In genomic region chr3:32706348-32707025, GRCh38 we compare ENCODE assay signal across 19 cellular contexts. TPM values are rescaled to one million over a fixed set of nuclear protein-coding genes. Genes with fewer than 3 reads are reported as not detected.
DNase-seq lines count a peak whose midpoint lies in the region; ATAC-seq lines count a peak whose summit lies in the region.
"Had no signal": no experiment of that assay in that cellular context is flagged by ENCODE, and none has a peak within 500 bp of the region (broad histone marks: within the 10 kb centered on the region; RNA-seq: fewer than 3 reads in every experiment).

No MANE protein-coding gene starts in this region.

- in situ Hi-C loops in GM23248 (cut with MboI): no loop called here

- H3K79me2 ChIP-seq in GM23248 (ENCODE audit: insufficient read depth): peaks cover 26% of the 10 kb centered on the region

- H4K20me1 ChIP-seq in GM23248 (ENCODE audit: insufficient read depth): no peaks in the 10 kb centered on the region

- peaks cover 10% of the 10 kb centered on the region for H3K4me1 Mint-ChIP-seq in memory B cell

- H3F3A ChIP-seq in GM23248 (ENCODE audit: insufficient read depth): peaks cover 15% of the 10 kb centered on the region; the same call in 1 of the 2 replicates

- H3K4me2 ChIP-seq in GM23248 (ENCODE audit: unreplicated experiment): no peak overlapping the region

- peak overlapping the region; percentile 20; the same call in 1 of the 2 replicates for H2AFZ ChIP-seq in GM23248

- WGBS in GM23248 (ENCODE audit: low coverage in 1 of 2, low lambda C conversion rate in 2 of 2, missing lambda C conversion rate in 2 of 2), 2 experiments: 41 to 44% methylated on average over 6 of the region's 6 CpGs

- H3K36me3 Mint-ChIP-seq in memory B cell: peaks cover 24% of the 10 kb centered on the region

- peak overlapping the region; percentile 45 for H3K27ac Mint-ChIP-seq in memory B cell
- H3K27ac Mint-ChIP-seq: activated T-helper 1 cell treated with anti-CD3 and anti-CD28 coated beads, Interleukin-12 subunit alpha, Interleukin-12 subunit beta, Interleukin-2, Interleukin-4 antibody, amounts not matched to agents 30 ng/mL and 10 ng/mL and 1 ng/mL, durations not matched to agents 14 hours and 24 hours and 36 hours; nephron had no signal

- peak overlapping the region; percentile 29; the same call in 1 of the 2 replicates for H3K27ac ChIP-seq in GM23248
- H3K27ac ChIP-seq: 22Rv1, C4-2B, dorsolateral prefrontal cortex, psoas muscle had no signal

- no peak overlapping the region for H3K4me3 Mint-ChIP-seq in memory B cell
- H3K4me3 Mint-ChIP-seq: activated T-helper 1 cell treated with anti-CD3 and anti-CD28 coated beads, Interleukin-12 subunit alpha, Interleukin-12 subunit beta, Interleukin-2, Interleukin-4 antibody, amounts not matched to agents 30 ng/mL and 10 ng/mL and 1 ng/mL, durations not matched to agents 14 hours and 24 hours and 36 hours; nephron had no signal

- H3K27me3 Mint-ChIP-seq in memory B cell: no peaks in the 10 kb centered on the region

- H3K9me2 ChIP-seq in GM23248 (ENCODE audit: insufficient read depth): no peaks in the 10 kb centered on the region

- no peaks in the 10 kb centered on the region for H3K27me3 ChIP-seq in GM23248 (replicated peaks; ENCODE audit: insufficient read depth)
- H3K27me3 ChIP-seq: dorsolateral prefrontal cortex had no signal

- ATAC-seq in memory B cell (ENCODE audit: low read depth) (no peak), left lobe of liver (no peak)
- ATAC-seq: psoas muscle had no signal

- H3K9me3 ChIP-seq in GM23248 (ENCODE audit: low read depth): no peaks in the 10 kb centered on the region
- H3K9me3 ChIP-seq: psoas muscle had no signal

- no peaks in the 10 kb centered on the region for H3K36me3 ChIP-seq in GM23248 (ENCODE audit: low read depth)

- H3K4me3 ChIP-seq in GM23248: no peak overlapping the region
- H3K4me3 ChIP-seq: dorsolateral prefrontal cortex, psoas muscle had no signal

- no peaks in the 10 kb centered on the region for H3K9me3 Mint-ChIP-seq in memory B cell
- H3K9me3 Mint-ChIP-seq: activated T-helper 1 cell treated with anti-CD3 and anti-CD28 coated beads, Interleukin-12 subunit alpha, Interleukin-12 subunit beta, Interleukin-2, Interleukin-4 antibody, amounts not matched to agents 30 ng/mL and 10 ng/mL and 1 ng/mL, durations not matched to agents 14 hours and 24 hours and 36 hours; nephron had no signal

- no peak overlapping the region for H3K9ac ChIP-seq in GM23248

- DNase-seq in NOMO-1 treated with dmso at 0.1 percent for 144 hours (lab: John Stamatoyannopoulos, UW; ENCODE audit: unreplicated experiment) (peak; percentile 8), NOMO-1 treated with DMSO at 0.1 percent for 48 hours (lab: John Stamatoyannopoulos, UW; ENCODE audit: unreplicated experiment) (no peak), GM23248 (peak; percentile 27), astrocyte of the hippocampus (ENCODE audit: low read depth, low spot score) (peak; percentile 53), memory B cell (ENCODE audit: low spot score in 2 of 2) (no peak), islet precursor cell (no peak), left lobe of liver (ENCODE audit: low spot score) (no peak)
- no peak for DNase-seq in stimulated activated CD4-positive, alpha-beta T cell treated with anti-CD3 and anti-CD28 coated beads, Interleukin-15, amount 100 ng/mL, for 24 hours
- DNase-seq: activated CD4-positive, alpha-beta T cell treated with anti-CD3 and anti-CD28 coated beads for 4 hours; DMS79; dorsolateral prefrontal cortex; NCI-H146; NCI-H345; psoas muscle; Right ventricle myocardium superior had no signal

- peaks cover 11% of the 10 kb centered on the region; the same call in 1 of the 2 replicates for H3K4me1 ChIP-seq in GM23248 (ENCODE audit: insufficient read depth)
- H3K4me1 ChIP-seq: psoas muscle had no signal

RNA-seq across cellular contexts. Expression of gene CNOT10, which starts 21.5 kb away (rescaled TPM):
- 13.0 and 19.5 TPM in 2 replicates for total RNA-seq in GM23248 (2014; rRNA removed; shearing (Covaris generic))
- polyA plus RNA-seq in GM23248 (2016; fragmentation: Nextera tagmentation; extraction: Ambion mirVana): 15.2 and 18.3 TPM in 2 replicates
- 10.5 TPM for total RNA-seq in left lobe of liver

Comparison
In these comparisons a context has a peak if more than half of its experiments do, and no peak if none do; other contexts are left out.
1. DNase-seq: peak in NOMO-1 treated with dmso at 0.1 percent for 144 hours (single experiment), GM23248 (single experiment) and astrocyte of the hippocampus (single experiment); none in NOMO-1 treated with DMSO at 0.1 percent for 48 hours (single experiment), memory B cell (0 of 2), stimulated activated CD4-positive, alpha-beta T cell treated with anti-CD3 and anti-CD28 coated beads, Interleukin-15, amount 100 ng/mL, for 24 hours (single experiment), islet precursor cell (single experiment) and left lobe of liver (single experiment).